Comparison of ENCODE assay signal across 8 cellular contexts in genomic region chr1:212665241-212666115, GRCh38. TPM values are rescaled to one million over a fixed set of nuclear protein-coding genes. Genes with fewer than 3 reads are reported as not detected.
DNase-seq lines count a peak whose midpoint lies in the region; ATAC-seq lines count a peak whose summit lies in the region.

No MANE protein-coding gene starts in this region.

- H3K9me3 ChIP-seq in BLaER1, result no peaks in the 10 kb centered on the region

- H3K27me3 ChIP-seq in BLaER1, result no peaks in the 10 kb centered on the region

- H4K20me1 ChIP-seq in BLaER1, result no peaks in the 10 kb centered on the region

- no peaks in the 10 kb centered on the region for H3K36me3 ChIP-seq in BLaER1

- H3K4me3 ChIP-seq in BLaER1, result peak overlapping the region; percentile 59

- peak overlapping the region; percentile 65 for H3K9ac ChIP-seq in BLaER1

- peaks cover 32% of the 10 kb centered on the region for H3K4me1 ChIP-seq in BLaER1

- H3K4me2 ChIP-seq in BLaER1, result peak overlapping the region; percentile 73

- ATAC-seq in GM19328 (IDR thresholded peaks at IDR 0.05; ENCODE audit: unreplicated experiment), result peak; percentile 90
- peak; percentile 86 for ATAC-seq in HG03520 (IDR thresholded peaks at IDR 0.05; ENCODE audit: unreplicated experiment)

- H3K27ac ChIP-seq in BLaER1, result no peak overlapping the region

- DNase-seq in NOMO-1 (lab: John Stamatoyannopoulos, UW; ENCODE audit: unreplicated experiment in 2 of 2), result peak; percentile 70 to 75
- peak; percentile 51 for DNase-seq in activated CD8-positive, alpha-beta memory T cell treated with anti-CD3 and anti-CD28 coated beads, Interleukin-2, amount 50 U/mL, for 24 hours (ENCODE audit: extremely low read depth)
- peak; percentile 60 for DNase-seq in epidermal melanocyte (ENCODE audit: insufficient read length, low spot score)
- peak; percentile 75 for DNase-seq in mucosa of gallbladder (ENCODE audit: low spot score)
- peak; percentile 74 to 77 for DNase-seq in stimulated activated CD8-positive, alpha-beta memory T cell treated with anti-CD3 and anti-CD28 coated beads, Interleukin-2, amount 100 ng/mL, for 48 hours (ENCODE audit: low read depth in 2 of 2)

RNA-seq across cellular contexts. Expression of gene BATF3, which starts 34.2 kb away (rescaled TPM):
- 4.2 TPM for total RNA-seq in mucosa of gallbladder

RNA-seq across cellular contexts. Expression of gene ATF3, which starts 56.9 kb away (rescaled TPM):
- total RNA-seq in mucosa of gallbladder, result 17.3 TPM
